In the genomic region with DNA sequence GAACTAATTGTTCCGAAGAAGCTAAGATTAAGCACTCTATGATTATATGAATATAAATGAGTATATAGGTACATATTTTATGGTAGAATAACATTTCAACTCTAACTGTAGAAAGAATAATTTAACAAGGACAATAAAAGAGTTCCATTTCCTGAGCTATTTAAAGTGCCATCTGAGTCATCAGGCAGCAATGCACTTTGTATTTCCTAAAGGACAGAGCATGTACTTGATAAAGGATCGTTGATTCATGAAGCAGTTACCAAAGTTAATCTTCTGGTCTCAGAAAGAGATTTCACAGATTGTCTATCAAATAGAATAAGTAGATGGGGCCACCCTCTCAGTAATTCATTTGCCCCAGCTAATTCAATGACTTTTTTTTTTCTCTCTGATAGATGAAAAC, we compare ENCODE assay signal across 1 cellular context.
TF ChIP-seq lines count a peak whose summit lies in the region.

No MANE protein-coding gene starts in this region.

TF ChIP-seq in GM23338, 12 proteins besides CTCF, POLR2A, EP300 and RAD21:
- TF ChIP-seq REST (IDR thresholded peaks at IDR 0.05; ENCODE audit: unreplicated experiment) (no peak), EZH2 (IDR thresholded peaks at IDR 0.05; ENCODE audit: low read depth, unreplicated experiment) (no peak), POLR2AphosphoS5 (IDR thresholded peaks at IDR 0.05; ENCODE audit: low read depth) (no peak)
